ENCODE assay signal across 1 cellular context in the genomic region with DNA sequence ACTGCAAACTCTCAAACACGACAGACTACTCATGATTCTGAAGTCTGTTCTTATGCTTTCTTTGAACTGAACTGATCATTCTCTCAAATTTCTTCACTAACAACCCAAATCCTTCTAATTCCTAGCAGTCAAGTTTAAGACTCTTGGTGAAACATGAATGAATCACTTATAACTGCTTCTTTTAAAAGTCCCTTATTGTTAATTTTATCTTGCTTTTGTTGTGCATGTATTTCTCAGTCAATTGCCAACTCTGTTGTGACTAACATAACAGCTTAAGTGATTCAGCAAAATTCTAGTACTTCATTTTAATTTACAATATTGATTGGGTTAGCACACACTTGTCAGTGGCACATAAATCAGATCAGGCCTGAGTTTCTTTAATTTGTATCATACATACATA.
TF ChIP-seq lines count a peak whose summit lies in the region.

No MANE protein-coding gene starts in this region.

TF ChIP-seq in GM23338, 12 proteins besides CTCF, POLR2A, EP300 and RAD21 (continued from another document):
- no peak for TF ChIP-seq REST (IDR thresholded peaks at IDR 0.05; ENCODE audit: unreplicated experiment)
- TF ChIP-seq ZNF331 (CRISPR knock-in tag; IDR thresholded peaks at IDR 0.05; ENCODE audit: low read depth): no peak
- no peak for TF ChIP-seq EZH2phosphoT487 (IDR thresholded peaks at IDR 0.05; ENCODE audit: unreplicated experiment)
- no peak for TF ChIP-seq JUNB (IDR thresholded peaks at IDR 0.05; ENCODE audit: unreplicated experiment)
- no peak for TF ChIP-seq NANOG (IDR thresholded peaks at IDR 0.05; ENCODE audit: borderline replicate concordance)
- no peak for TF ChIP-seq ZNF114 (CRISPR knock-in tag; IDR thresholded peaks at IDR 0.05)
- no peak for TF ChIP-seq POLR2AphosphoS5 (IDR thresholded peaks at IDR 0.05; ENCODE audit: low read depth)
- TF ChIP-seq STAT1 (IDR thresholded peaks at IDR 0.05; ENCODE audit: unreplicated experiment): no peak
